Comparison of ENCODE assay signal across 12 cellular contexts in genomic region chr13:90717451-90717936, GRCh38.
DNase-seq lines count a peak whose midpoint lies in the region; ATAC-seq and TF ChIP-seq lines count a peak whose summit lies in the region.
"Had no signal": no experiment of that assay in that cellular context is flagged by ENCODE, and none has a peak within 500 bp of the region (broad histone marks: within the 10 kb centered on the region; RNA-seq: fewer than 3 reads in every experiment).

No MANE protein-coding gene starts in this region.

- BruUV-seq in MCF 10A (replicated peaks; lab: Mats Ljungman, UMichigan), result no TSS peak

- no peak overlapping the region for H3K4me3 ChIP-seq in breast epithelium
- H3K4me3 ChIP-seq in astrocyte of the spinal cord (ENCODE audit: low read depth, low read length), result no peak overlapping the region
- H3K4me3 ChIP-seq: transverse colon had no signal

- H3K4me1 ChIP-seq in breast epithelium, result no peaks in the 10 kb centered on the region
- H3K4me1 ChIP-seq: transverse colon had no signal

- POLR2A ChIA-PET in MCF 10A (lab: Yijun Ruan, JAX), result no interaction called here

- peaks cover 15% of the 10 kb centered on the region for H3K4me1 Mint-ChIP-seq in MCF 10A (ENCODE audit: insufficient read depth, unreplicated experiment)
- H3K4me1 Mint-ChIP-seq in effector memory CD8-positive, alpha-beta T cell (ENCODE audit: low read depth in 2 of 2), result no peaks in the 10 kb centered on the region
- no peaks in the 10 kb centered on the region for H3K4me1 Mint-ChIP-seq in T-helper 2 cell treated with Interferon-gamma antibody and Interleukin-4, amounts not matched to agents 5 μg/mL and 100 μg/mL, for 36 hours (ENCODE audit: low read depth)

- CTCF ChIA-PET in MCF 10A (lab: Yijun Ruan, JAX), result interaction anchor here (0.6 kb wide), 1 partner anchor 12 kb away, joined by 3 read pairs; no protein-coding TSS in a partner anchor

- no peaks in the 10 kb centered on the region for H3K9me3 Mint-ChIP-seq in MCF 10A (ENCODE audit: unreplicated experiment)
- peaks cover 0 to 13% of the 10 kb centered on the region in 2 donors for H3K9me3 Mint-ChIP-seq in effector memory CD8-positive, alpha-beta T cell
- peaks cover 17% of the 10 kb centered on the region for H3K9me3 Mint-ChIP-seq in T-helper 2 cell treated with Interferon-gamma antibody and Interleukin-4, amounts not matched to agents 5 μg/mL and 100 μg/mL, for 36 hours
- H3K9me3 Mint-ChIP-seq: WTC11 had no signal

- H3K4me3 Mint-ChIP-seq in MCF 10A (ENCODE audit: unreplicated experiment), result no peak overlapping the region
- H3K4me3 Mint-ChIP-seq in effector memory CD8-positive, alpha-beta T cell, result no peak overlapping the region
- no peak overlapping the region for H3K4me3 Mint-ChIP-seq in T-helper 2 cell treated with Interferon-gamma antibody and Interleukin-4, amounts not matched to agents 5 μg/mL and 100 μg/mL, for 36 hours
- H3K4me3 Mint-ChIP-seq: WTC11 had no signal

- H3K27me3 ChIP-seq in breast epithelium, result no peaks in the 10 kb centered on the region
- H3K27me3 ChIP-seq: transverse colon had no signal

- DNase-seq in MCF 10A (ENCODE audit: unreplicated experiment), result peak; percentile 57
- no peak for DNase-seq in breast epithelium (ENCODE audit: low spot score in 2 of 2)
- DNase-seq in astrocyte of the spinal cord (ENCODE audit: low read depth, low spot score), result peak; percentile 86
- DNase-seq in iris pigment epithelial cell (ENCODE audit: low read depth), result peak; percentile 91
- DNase-seq in stromal cell of bone marrow (ENCODE audit: low read depth), result peak; percentile 9
- no peak for DNase-seq in NCI-H2029 (lab: John Stamatoyannopoulos, UW)
- DNase-seq in effector memory CD8-positive, alpha-beta T cell, result no peak
- DNase-seq in T-helper 2 cell treated with Interferon-gamma antibody and Interleukin-4, amounts not matched to agents 5 μg/mL and 100 μg/mL, for 36 hours (ENCODE audit: low spot score), result no peak
- DNase-seq: 8988T; activated effector memory CD4-positive, alpha-beta T cell treated with anti-CD3 and anti-CD28 coated beads, Interleukin-2, amount 50 U/mL, for 16 hours; transverse colon had no signal

- no peak for ATAC-seq in effector memory CD8-positive, alpha-beta T cell (replicated peaks)
- ATAC-seq: WTC11 had no signal

- in situ Hi-C loops in astrocyte of the spinal cord (cut with HindIII; ENCODE audit: low sequenced_read_pairs), result no loop called here

- H3K9me3 ChIP-seq in breast epithelium, result no peaks in the 10 kb centered on the region
- H3K9me3 ChIP-seq: transverse colon had no signal

- no peak for TF ChIP-seq CTCF in MCF 10A (IDR thresholded peaks at IDR 0.05; ENCODE audit: unreplicated experiment)
- TF ChIP-seq CTCF in breast epithelium (IDR thresholded peaks at IDR 0.05), result no peak
- no peak for TF ChIP-seq CTCF in astrocyte of the spinal cord (IDR thresholded peaks at IDR 0.05; ENCODE audit: low read depth, low read length)

- H3K36me3 ChIP-seq in breast epithelium, result no peaks in the 10 kb centered on the region
- H3K36me3 ChIP-seq: transverse colon had no signal

- no peaks in the 10 kb centered on the region for H3K36me3 Mint-ChIP-seq in MCF 10A (ENCODE audit: insufficient read depth, unreplicated experiment)
- H3K36me3 Mint-ChIP-seq in effector memory CD8-positive, alpha-beta T cell (ENCODE audit: insufficient read depth), result no peaks in the 10 kb centered on the region
- H3K36me3 Mint-ChIP-seq in T-helper 2 cell treated with Interferon-gamma antibody and Interleukin-4, amounts not matched to agents 5 μg/mL and 100 μg/mL, for 36 hours (ENCODE audit: low read depth), result no peaks in the 10 kb centered on the region
- H3K36me3 Mint-ChIP-seq: WTC11 had no signal

- TF ChIP-seq POLR2A in breast epithelium (IDR thresholded peaks at IDR 0.05), result no peak

- no peaks in the 10 kb centered on the region for H3K27me3 Mint-ChIP-seq in MCF 10A (ENCODE audit: insufficient read depth, unreplicated experiment)
- H3K27me3 Mint-ChIP-seq in effector memory CD8-positive, alpha-beta T cell, result no peaks in the 10 kb centered on the region
- no peaks in the 10 kb centered on the region for H3K27me3 Mint-ChIP-seq in T-helper 2 cell treated with Interferon-gamma antibody and Interleukin-4, amounts not matched to agents 5 μg/mL and 100 μg/mL, for 36 hours (ENCODE audit: low read depth)

- intact Hi-C loops in MCF 10A (cut with micrococcal nuclease), result no loop called here
- intact Hi-C loops in breast epithelium (cut with DNase I; ENCODE audit: low total_unique reads), result no loop called here

- no peak overlapping the region for H3K27ac Mint-ChIP-seq in MCF 10A (ENCODE audit: low read depth, unreplicated experiment)
- H3K27ac Mint-ChIP-seq in effector memory CD8-positive, alpha-beta T cell, result no peak overlapping the region
- no peak overlapping the region for H3K27ac Mint-ChIP-seq in T-helper 2 cell treated with Interferon-gamma antibody and Interleukin-4, amounts not matched to agents 5 μg/mL and 100 μg/mL, for 36 hours
- H3K27ac Mint-ChIP-seq: WTC11 had no signal

- no peak overlapping the region for H3K27ac ChIP-seq in breast epithelium
- H3K27ac ChIP-seq: transverse colon had no signal

Comparison
In these comparisons a context has a peak if more than half of its experiments do, and no peak if none do; other contexts are left out.
1. DNase-seq: peak in MCF 10A (single experiment), astrocyte of the spinal cord (single experiment), iris pigment epithelial cell (single experiment) and stromal cell of bone marrow (single experiment); none in breast epithelium (0 of 2), NCI-H2029 (single experiment), effector memory CD8-positive, alpha-beta T cell (0 of 3) and T-helper 2 cell treated with Interferon-gamma antibody and Interleukin-4, amounts not matched to agents 5 μg/mL and 100 μg/mL, for 36 hours (single experiment).